ENCODE assay signal across 2 cellular contexts in the genomic region with DNA sequence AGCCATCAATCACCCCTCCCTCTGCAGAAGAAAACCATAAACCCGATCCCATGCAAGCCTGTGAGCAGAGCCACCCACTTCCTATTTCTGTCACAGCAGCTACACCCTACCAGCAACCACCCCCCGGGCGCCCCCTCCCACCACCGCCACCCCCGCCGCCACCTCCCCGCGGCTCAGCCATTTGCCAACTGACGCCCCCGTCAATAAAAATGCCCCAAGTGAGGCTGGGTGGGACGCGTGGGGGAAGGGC.
A peak's percentile ranks its signal among the peaks of the same experiment; 100 is the strongest.
TF ChIP-seq lines count a peak whose summit lies in the region.

No MANE protein-coding gene starts in this region.

TF ChIP-seq in GM12878, 131 proteins besides CTCF, POLR2A, EP300 and RAD21:
- TF ChIP-seq PAX8 (IDR thresholded peaks at IDR 0.05) (no peak), SPI1 (IDR thresholded peaks at IDR 0.05; ENCODE audit: borderline replicate concordance, insufficient read depth, low read depth, low read length) (peak; percentile 38; the same call in 1 of the 2 replicates), SKIL (IDR thresholded peaks at IDR 0.05; ENCODE audit: low read depth, poor library complexity, severe bottlenecking) (no peak), NR2C1 (IDR thresholded peaks at IDR 0.05) (no peak), NBN (IDR thresholded peaks at IDR 0.05) (no peak), WRNIP1 (IDR thresholded peaks at IDR 0.05; ENCODE audit: borderline replicate concordance, low read depth, low read length) (no peak), EGR1 (IDR thresholded peaks at IDR 0.05; ENCODE audit: borderline replicate concordance in 1 of 2, low read depth in 2 of 2, low read length in 2 of 2) (0 out of 3 replicates have a peak, but pooled peaks of 1 of the 2 experiments have one; percentile 27), CHD2 (IDR thresholded peaks at IDR 0.05; ENCODE audit: borderline replicate concordance, low read depth, low read length) (no peak), IRF3 (IDR thresholded peaks at IDR 0.05) (no peak), TARDBP (IDR thresholded peaks at IDR 0.05; ENCODE audit: borderline replicate concordance) (no peak)
TF ChIP-seq in GM12878: peak in this region for 2.

TF ChIP-seq in HepG2, 621 proteins besides CTCF, POLR2A, EP300 and RAD21:
- TF ChIP-seq, protein P1, sequence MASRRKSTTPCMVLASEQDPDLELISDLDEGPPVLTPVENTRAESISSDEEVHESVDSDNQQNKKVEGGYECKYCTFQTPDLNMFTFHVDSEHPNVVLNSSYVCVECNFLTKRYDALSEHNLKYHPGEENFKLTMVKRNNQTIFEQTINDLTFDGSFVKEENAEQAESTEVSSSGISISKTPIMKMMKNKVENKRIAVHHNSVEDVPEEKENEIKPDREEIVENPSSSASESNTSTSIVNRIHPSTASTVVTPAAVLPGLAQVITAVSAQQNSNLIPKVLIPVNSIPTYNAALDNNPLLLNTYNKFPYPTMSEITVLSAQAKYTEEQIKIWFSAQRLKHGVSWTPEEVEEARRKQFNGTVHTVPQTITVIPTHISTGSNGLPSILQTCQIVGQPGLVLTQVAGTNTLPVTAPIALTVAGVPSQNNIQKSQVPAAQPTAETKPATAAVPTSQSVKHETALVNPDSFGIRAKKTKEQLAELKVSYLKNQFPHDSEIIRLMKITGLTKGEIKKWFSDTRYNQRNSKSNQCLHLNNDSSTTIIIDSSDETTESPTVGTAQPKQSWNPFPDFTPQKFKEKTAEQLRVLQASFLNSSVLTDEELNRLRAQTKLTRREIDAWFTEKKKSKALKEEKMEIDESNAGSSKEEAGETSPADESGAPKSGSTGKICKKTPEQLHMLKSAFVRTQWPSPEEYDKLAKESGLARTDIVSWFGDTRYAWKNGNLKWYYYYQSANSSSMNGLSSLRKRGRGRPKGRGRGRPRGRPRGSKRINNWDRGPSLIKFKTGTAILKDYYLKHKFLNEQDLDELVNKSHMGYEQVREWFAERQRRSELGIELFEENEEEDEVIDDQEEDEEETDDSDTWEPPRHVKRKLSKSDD (CRISPR knock-in tag; IDR thresholded peaks at IDR 0.05; ENCODE audit: low read depth) = no peak
- TF ChIP-seq DMAP1 (CRISPR knock-in tag; IDR thresholded peaks at IDR 0.05) (no peak), HINFP (CRISPR knock-in tag; IDR thresholded peaks at IDR 0.05; ENCODE audit: low read depth) (no peak), CENPX (CRISPR knock-in tag; IDR thresholded peaks at IDR 0.05) (no peak), SNAPC2 (CRISPR knock-in tag; IDR thresholded peaks at IDR 0.05) (no peak), SRSF9 (IDR thresholded peaks at IDR 0.05; ENCODE audit: borderline replicate concordance, insufficient read depth, low read depth, low read length, poor library complexity, severe bottlenecking) (no peak), BRCA1 (CRISPR knock-in tag; IDR thresholded peaks at IDR 0.05) (no peak), SMAD1 (CRISPR knock-in tag; IDR thresholded peaks at IDR 0.05; ENCODE audit: borderline replicate concordance, low read depth) (no peak), SETDB1 (CRISPR knock-in tag; IDR thresholded peaks at IDR 0.05; ENCODE audit: borderline replicate concordance) (no peak), POLR2G (IDR thresholded peaks at IDR 0.05; ENCODE audit: low read depth, low read length) (no peak), PAWR (CRISPR knock-in tag; IDR thresholded peaks at IDR 0.05; ENCODE audit: borderline replicate concordance) (no peak), ZNF451 (CRISPR knock-in tag; IDR thresholded peaks at IDR 0.05) (no peak), ZFX (CRISPR knock-in tag; IDR thresholded peaks at IDR 0.05; ENCODE audit: low read depth) (no peak), RAD51 (IDR thresholded peaks at IDR 0.05; ENCODE audit: borderline replicate concordance) (no peak)
- TF ChIP-seq, protein P2, sequence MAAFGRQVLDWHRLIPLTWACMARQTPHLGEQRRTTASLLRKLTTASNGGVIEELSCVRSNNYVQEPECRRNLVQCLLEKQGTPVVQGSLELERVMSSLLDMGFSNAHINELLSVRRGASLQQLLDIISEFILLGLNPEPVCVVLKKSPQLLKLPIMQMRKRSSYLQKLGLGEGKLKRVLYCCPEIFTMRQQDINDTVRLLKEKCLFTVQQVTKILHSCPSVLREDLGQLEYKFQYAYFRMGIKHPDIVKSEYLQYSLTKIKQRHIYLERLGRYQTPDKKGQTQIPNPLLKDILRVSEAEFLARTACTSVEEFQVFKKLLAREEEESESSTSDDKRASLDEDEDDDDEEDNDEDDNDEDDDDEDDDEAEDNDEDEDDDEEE (CRISPR knock-in tag; IDR thresholded peaks at IDR 0.05) = no peak
- TF ChIP-seq, protein P3, sequence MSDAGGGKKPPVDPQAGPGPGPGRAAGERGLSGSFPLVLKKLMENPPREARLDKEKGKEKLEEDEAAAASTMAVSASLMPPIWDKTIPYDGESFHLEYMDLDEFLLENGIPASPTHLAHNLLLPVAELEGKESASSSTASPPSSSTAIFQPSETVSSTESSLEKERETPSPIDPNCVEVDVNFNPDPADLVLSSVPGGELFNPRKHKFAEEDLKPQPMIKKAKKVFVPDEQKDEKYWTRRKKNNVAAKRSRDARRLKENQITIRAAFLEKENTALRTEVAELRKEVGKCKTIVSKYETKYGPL (CRISPR knock-in tag; IDR thresholded peaks at IDR 0.05) = no peak
- TF ChIP-seq, protein P4, sequence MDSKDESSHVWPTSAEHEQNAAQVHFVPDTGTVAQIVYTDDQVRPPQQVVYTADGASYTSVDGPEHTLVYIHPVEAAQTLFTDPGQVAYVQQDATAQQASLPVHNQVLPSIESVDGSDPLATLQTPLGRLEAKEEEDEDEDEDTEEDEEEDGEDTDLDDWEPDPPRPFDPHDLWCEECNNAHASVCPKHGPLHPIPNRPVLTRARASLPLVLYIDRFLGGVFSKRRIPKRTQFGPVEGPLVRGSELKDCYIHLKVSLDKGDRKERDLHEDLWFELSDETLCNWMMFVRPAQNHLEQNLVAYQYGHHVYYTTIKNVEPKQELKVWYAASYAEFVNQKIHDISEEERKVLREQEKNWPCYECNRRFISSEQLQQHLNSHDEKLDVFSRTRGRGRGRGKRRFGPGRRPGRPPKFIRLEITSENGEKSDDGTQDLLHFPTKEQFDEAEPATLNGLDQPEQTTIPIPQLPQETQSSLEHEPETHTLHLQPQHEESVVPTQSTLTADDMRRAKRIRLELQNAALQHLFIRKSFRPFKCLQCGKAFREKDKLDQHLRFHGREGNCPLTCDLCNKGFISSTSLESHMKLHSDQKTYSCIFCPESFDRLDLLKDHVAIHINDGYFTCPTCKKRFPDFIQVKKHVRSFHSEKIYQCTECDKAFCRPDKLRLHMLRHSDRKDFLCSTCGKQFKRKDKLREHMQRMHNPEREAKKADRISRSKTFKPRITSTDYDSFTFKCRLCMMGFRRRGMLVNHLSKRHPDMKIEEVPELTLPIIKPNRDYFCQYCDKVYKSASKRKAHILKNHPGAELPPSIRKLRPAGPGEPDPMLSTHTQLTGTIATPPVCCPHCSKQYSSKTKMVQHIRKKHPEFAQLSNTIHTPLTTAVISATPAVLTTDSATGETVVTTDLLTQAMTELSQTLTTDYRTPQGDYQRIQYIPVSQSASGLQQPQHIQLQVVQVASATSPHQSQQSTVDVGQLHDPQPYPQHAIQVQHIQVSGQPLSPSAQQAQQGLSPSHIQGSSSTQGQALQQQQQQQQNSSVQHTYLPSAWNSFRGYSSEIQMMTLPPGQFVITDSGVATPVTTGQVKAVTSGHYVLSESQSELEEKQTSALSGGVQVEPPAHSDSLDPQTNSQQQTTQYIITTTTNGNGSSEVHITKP (CRISPR knock-in tag; IDR thresholded peaks at IDR 0.05; ENCODE audit: low read depth) = no peak
- TF ChIP-seq, protein P5, sequence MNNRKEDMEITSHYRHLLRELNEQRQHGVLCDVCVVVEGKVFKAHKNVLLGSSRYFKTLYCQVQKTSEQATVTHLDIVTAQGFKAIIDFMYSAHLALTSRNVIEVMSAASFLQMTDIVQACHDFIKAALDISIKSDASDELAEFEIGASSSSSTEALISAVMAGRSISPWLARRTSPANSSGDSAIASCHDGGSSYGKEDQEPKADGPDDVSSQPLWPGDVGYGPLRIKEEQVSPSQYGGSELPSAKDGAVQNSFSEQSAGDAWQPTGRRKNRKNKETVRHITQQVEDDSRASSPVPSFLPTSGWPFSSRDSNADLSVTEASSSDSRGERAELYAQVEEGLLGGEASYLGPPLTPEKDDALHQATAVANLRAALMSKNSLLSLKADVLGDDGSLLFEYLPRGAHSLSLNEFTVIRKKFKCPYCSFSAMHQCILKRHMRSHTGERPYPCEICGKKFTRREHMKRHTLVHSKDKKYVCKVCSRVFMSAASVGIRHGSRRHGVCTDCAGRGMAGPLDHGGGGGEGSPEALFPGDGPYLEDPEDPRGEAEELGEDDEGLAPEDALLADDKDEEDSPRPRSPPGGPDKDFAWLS (CRISPR knock-in tag; IDR thresholded peaks at IDR 0.05; ENCODE audit: borderline replicate concordance) = no peak
TF ChIP-seq in HepG2: peak in this region for 0.
